14 cellular contexts compared by ENCODE assay signal in the genomic region with DNA sequence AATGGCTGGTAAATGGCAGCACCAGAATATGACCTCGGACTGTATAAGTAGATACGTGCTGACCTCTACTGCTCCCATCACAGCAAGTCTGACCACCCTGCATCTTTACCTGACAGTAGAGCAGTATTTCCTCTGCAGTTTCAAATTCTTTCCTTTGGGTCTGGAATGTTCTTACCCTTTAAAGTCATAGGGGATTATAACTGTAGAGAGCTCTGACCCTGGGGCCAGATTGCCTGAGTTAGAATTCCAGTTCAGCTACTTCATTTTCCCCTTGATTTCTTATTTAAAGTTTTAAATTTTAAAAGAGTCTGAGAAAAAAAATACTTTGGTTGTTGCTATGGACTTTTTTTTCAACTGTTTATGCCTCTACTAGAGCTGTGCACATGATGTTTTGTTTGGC.
DNase-seq lines count a peak whose midpoint lies in the region; ATAC-seq, FAIRE-seq and TF ChIP-seq lines count a peak whose summit lies in the region.
"Had no signal": no experiment of that assay in that cellular context is flagged by ENCODE, and none has a peak within 500 bp of the region (broad histone marks: within the 10 kb centered on the region; RNA-seq: fewer than 3 reads in every experiment).

No MANE protein-coding gene starts in this region.

- H2AK5ac ChIP-seq in mesendoderm (ENCODE audit: low read length), result no peak overlapping the region

- no peak for ATAC-seq in RWPE2 (ENCODE audit: low read depth)
- peak; percentile 12 for ATAC-seq in thoracic aorta (ENCODE audit: insufficient number of reproducible peaks, low FRiP score, low read depth)
- ATAC-seq: GM23338 had no signal

- H3K4me1 ChIP-seq in RWPE2 (ENCODE audit: insufficient read depth, poor library complexity, severe bottlenecking), result no peaks in the 10 kb centered on the region
- H3K4me1 ChIP-seq in mesendoderm (ENCODE audit: control insufficient read depth, low read depth, low read length), result no peaks in the 10 kb centered on the region
- peaks cover 11 to 72% of the 10 kb centered on the region in 2 donors for H3K4me1 ChIP-seq in thoracic aorta (ENCODE audit: control insufficient read depth in 1 of 2, low read depth in 2 of 2)
- H3K4me1 ChIP-seq in GM23248 (ENCODE audit: insufficient read depth), result peaks cover 15% of the 10 kb centered on the region; the same call in 1 of the 2 replicates

- H3K18ac ChIP-seq in mesendoderm (ENCODE audit: low read length), result no peak overlapping the region

- H3K27me3 ChIP-seq in RWPE2 (ENCODE audit: insufficient read depth, poor library complexity, severe bottlenecking) (no peaks in the 10 kb centered on the region), mesendoderm (ENCODE audit: insufficient read depth, low read length, poor library complexity) (no peaks in the 10 kb centered on the region), thoracic aorta (replicated peaks; ENCODE audit: insufficient read depth) (no peaks in the 10 kb centered on the region), GM23248 (replicated peaks; ENCODE audit: insufficient read depth) (no peaks in the 10 kb centered on the region)

- no peak overlapping the region for H4K8ac ChIP-seq in mesendoderm (ENCODE audit: low read depth, low read length)

- H3K4me3 ChIP-seq in RWPE2 (ENCODE audit: severe bottlenecking) (no peak overlapping the region), mesendoderm (ENCODE audit: low read length) (no peak overlapping the region), thoracic aorta (peak overlapping the region; percentile 14), GM23248 (no peak overlapping the region)
- H3K4me3 ChIP-seq: GM23338 had no signal

- no peak for FAIRE-seq in D721Med (lab: Jason Lieb, UNC)
- FAIRE-seq: GM18507 had no signal

- H2AFZ ChIP-seq in GM23248, result no peak overlapping the region
- H2AFZ ChIP-seq: GM23338 had no signal

- no peaks in the 10 kb centered on the region for H3K79me2 ChIP-seq in mesendoderm (ENCODE audit: control insufficient read depth, insufficient read depth, low read length)
- no peaks in the 10 kb centered on the region for H3K79me2 ChIP-seq in GM23248 (ENCODE audit: insufficient read depth)

- H3K23ac ChIP-seq in mesendoderm (ENCODE audit: low read length), result no peak overlapping the region

- TF ChIP-seq CTCF in D721Med (IDR thresholded peaks at IDR 0.05; ENCODE audit: insufficient read depth, missing control alignments) (peak; percentile 3), RWPE2 (IDR thresholded peaks at IDR 0.05; ENCODE audit: poor library complexity, severe bottlenecking) (peak; percentile 8), thoracic aorta (IDR thresholded peaks at IDR 0.05) (no peak)

- in situ Hi-C loops in GM23248 (cut with MboI), result no loop called here

- no peak overlapping the region for H2BK15ac ChIP-seq in mesendoderm (replicated peaks; ENCODE audit: low read depth)

- H4K20me1 ChIP-seq in GM23248 (ENCODE audit: insufficient read depth), result no peaks in the 10 kb centered on the region

- no peak overlapping the region for H2BK120ac ChIP-seq in mesendoderm (ENCODE audit: low read depth, low read length)

- H3K79me1 ChIP-seq in mesendoderm (ENCODE audit: low read length), result no peaks in the 10 kb centered on the region

- WGBS in mesendoderm (ENCODE audit: extremely low coverage, insufficient coverage, low lambda C conversion rate), result no CpG with 5 or more reads among the region's 2 CpGs
- WGBS in GM23248 (ENCODE audit: low coverage in 1 of 2, low lambda C conversion rate in 2 of 2, missing lambda C conversion rate in 2 of 2), 2 experiments, result 95 to 97% methylated on average over 2 of the region's 2 CpGs

- no peak overlapping the region for H4K5ac ChIP-seq in mesendoderm (ENCODE audit: low read length)

- H3K9me3 ChIP-seq in RWPE2 (ENCODE audit: severe bottlenecking) (no peaks in the 10 kb centered on the region), thoracic aorta (no peaks in the 10 kb centered on the region), GM23248 (ENCODE audit: low read depth) (no peaks in the 10 kb centered on the region)

- H3F3A ChIP-seq in GM23248 (ENCODE audit: insufficient read depth), result no peaks in the 10 kb centered on the region

- no peak for DNase-seq in D721Med (ENCODE audit: insufficient read length, low spot score)
- no peak for DNase-seq in RWPE2 (ENCODE audit: low spot score)
- DNase-seq in mesendoderm, result peak; percentile 11
- DNase-seq in thoracic aorta (ENCODE audit: low spot score), result no peak
- no peak for DNase-seq in GF-D8 (lab: John Stamatoyannopoulos, UW)
- no peak for DNase-seq in GM23248
- no peak for DNase-seq in NCI-H82 (lab: John Stamatoyannopoulos, UW)
- DNase-seq: ACHN; CD4-positive, alpha-beta memory T cell; DND-41; H7 had no signal

- H3K27ac ChIP-seq in RWPE2 (ENCODE audit: poor library complexity, severe bottlenecking), result no peak overlapping the region
- H3K27ac ChIP-seq in mesendoderm (ENCODE audit: low read depth, low read length), result no peak overlapping the region
- H3K27ac ChIP-seq in thoracic aorta, result peak overlapping the region; percentile 59 to 78
- H3K27ac ChIP-seq in GM23248, result no peak overlapping the region
- H3K27ac ChIP-seq: C4-2B had no signal

- no peak overlapping the region for H3K9ac ChIP-seq in mesendoderm (ENCODE audit: low read length)
- H3K9ac ChIP-seq in GM23248, result no peak overlapping the region

- no peak overlapping the region for H3K4me2 ChIP-seq in mesendoderm (ENCODE audit: low read length)
- no peak overlapping the region for H3K4me2 ChIP-seq in GM23248 (ENCODE audit: unreplicated experiment)
- H3K4me2 ChIP-seq: GM23338 had no signal

- H3K36me3 ChIP-seq in RWPE2 (ENCODE audit: low read depth), result no peaks in the 10 kb centered on the region
- H3K36me3 ChIP-seq in mesendoderm (ENCODE audit: control insufficient read depth, insufficient read depth, low read length), result no peaks in the 10 kb centered on the region
- no peaks in the 10 kb centered on the region for H3K36me3 ChIP-seq in thoracic aorta
- H3K36me3 ChIP-seq in GM23248 (ENCODE audit: low read depth), result no peaks in the 10 kb centered on the region

- H3K56ac ChIP-seq in mesendoderm (ENCODE audit: low read length), result no peak overlapping the region

- H2BK5ac ChIP-seq in mesendoderm (ENCODE audit: low read length), result no peak overlapping the region

- 0 out of 2 replicates have a peak, but pooled peaks cover 3% of the 10 kb centered on the region for H3K9me2 ChIP-seq in GM23248 (ENCODE audit: insufficient read depth)

- no peak overlapping the region for H3K4ac ChIP-seq in mesendoderm (ENCODE audit: low read depth, low read length)

Comparison
In these comparisons a context has a peak if more than half of its experiments do, and no peak if none do; other contexts are left out.
1. H3K27ac ChIP-seq: peak in thoracic aorta (2 of 2); none in RWPE2 (single experiment), mesendoderm (single experiment) and GM23248 (single experiment).